22 cellular contexts compared by ENCODE assay signal in genomic region chr2:206079699-206080465, GRCh38. TPM values are rescaled to one million over a fixed set of nuclear protein-coding genes. Genes with fewer than 3 reads are reported as not detected.
A peak's percentile ranks its signal among the peaks of the same experiment; 100 is the strongest.
DNase-seq lines count a peak whose midpoint lies in the region; ATAC-seq and TF ChIP-seq lines count a peak whose summit lies in the region.
"Had no signal": no experiment of that assay in that cellular context is flagged by ENCODE, and none has a peak within 500 bp of the region (broad histone marks: within the 10 kb centered on the region; RNA-seq: fewer than 3 reads in every experiment).

No MANE protein-coding gene starts in this region.

- DNase-seq in natural killer cell (no peak), memory B cell (ENCODE audit: low spot score in 2 of 2) (no peak), vagina (ENCODE audit: extremely low spot score in 2 of 2) (no peak), GM20000 (ENCODE audit: low spot score) (no peak), Kasumi-1 (lab: John Stamatoyannopoulos, UW) (no peak)
- DNase-seq in natural killer cell treated with Interleukin-12 subunit alpha and Interleukin-12 subunit beta and Interleukin-15 and Interleukin-18, amount 100 ng/mL, for 72 hours (ENCODE audit: low spot score) = no peak
- DNase-seq: activated CD8-positive, alpha-beta memory T cell treated with anti-CD3 and anti-CD28 coated beads for 24 hours; CD8-positive, alpha-beta memory T cell; kidney; NCI-H1092; NCI-H82; stimulated activated CD4-positive, alpha-beta T cell treated with anti-CD3 and anti-CD28 coated beads, Interleukin-15, amount 100 ng/mL, for 24 hours; stimulated activated naive CD4-positive, alpha-beta T cell; T-helper 9 cell; transverse colon had no signal

- H3K4me3 Mint-ChIP-seq in natural killer cell = no peak overlapping the region
- no peak overlapping the region for H3K4me3 Mint-ChIP-seq in natural killer cell treated with Interleukin-12 subunit alpha and Interleukin-12 subunit beta and Interleukin-15 and Interleukin-18, amount 100 ng/mL, for 72 hours
- peak overlapping the region in 1 of 5 experiments; percentile 44 for H3K4me3 Mint-ChIP-seq in brain
- no peak overlapping the region for H3K4me3 Mint-ChIP-seq in memory B cell
- H3K4me3 Mint-ChIP-seq: activated T-helper 1 cell treated with anti-CD3 and anti-CD28 coated beads, Interleukin-12 subunit alpha, Interleukin-12 subunit beta, Interleukin-2, Interleukin-4 antibody, amounts not matched to agents 30 ng/mL and 10 ng/mL and 1 ng/mL, durations not matched to agents 14 hours and 24 hours and 36 hours had no signal

- no peaks in the 10 kb centered on the region for H3K27me3 Mint-ChIP-seq in natural killer cell (ENCODE audit: low read depth in 2 of 2)
- H3K27me3 Mint-ChIP-seq in natural killer cell treated with Interleukin-12 subunit alpha and Interleukin-12 subunit beta and Interleukin-15 and Interleukin-18, amount 100 ng/mL, for 72 hours = no peaks in the 10 kb centered on the region
- peaks cover 7% of the 10 kb centered on the region for H3K27me3 Mint-ChIP-seq in brain
- H3K27me3 Mint-ChIP-seq in memory B cell = no peaks in the 10 kb centered on the region
- H3K27me3 Mint-ChIP-seq: CD8-positive, alpha-beta memory T cell had no signal

- H3K36me3 Mint-ChIP-seq in natural killer cell (no peaks in the 10 kb centered on the region), brain (peaks cover 21% of the 10 kb centered on the region), memory B cell (peaks cover 3% of the 10 kb centered on the region)
- no peaks in the 10 kb centered on the region for H3K36me3 Mint-ChIP-seq in natural killer cell treated with Interleukin-12 subunit alpha and Interleukin-12 subunit beta and Interleukin-15 and Interleukin-18, amount 100 ng/mL, for 72 hours

- no peaks in the 10 kb centered on the region for H3K36me3 ChIP-seq in vagina
- H3K36me3 ChIP-seq: esophagus muscularis mucosa, transverse colon had no signal

- no peak for ATAC-seq in natural killer cell
- ATAC-seq in natural killer cell treated with Interleukin-12 subunit alpha and Interleukin-12 subunit beta and Interleukin-15 and Interleukin-18, amount 100 ng/mL, for 72 hours = no peak
- no peak for ATAC-seq in memory B cell (ENCODE audit: low read depth)
- no peak for ATAC-seq in HG03175 (IDR thresholded peaks at IDR 0.05; ENCODE audit: unreplicated experiment)
- ATAC-seq: activated CD4-positive, CD25-positive, alpha-beta regulatory T cell treated with anti-CD3 and anti-CD28 coated beads, Interleukin-2, amount 50 U/mL, for 24 hours; K562 had no signal

- H3K27ac Mint-ChIP-seq in natural killer cell (peak overlapping the region; percentile 1 to 6), brain (peak overlapping the region in 4 of 5 experiments; percentile 10 to 72 (median 40)), memory B cell (peak overlapping the region; percentile 3)
- H3K27ac Mint-ChIP-seq in natural killer cell treated with Interleukin-12 subunit alpha and Interleukin-12 subunit beta and Interleukin-15 and Interleukin-18, amount 100 ng/mL, for 72 hours = no peak overlapping the region
- H3K27ac Mint-ChIP-seq: activated T-helper 1 cell treated with anti-CD3 and anti-CD28 coated beads, Interleukin-12 subunit alpha, Interleukin-12 subunit beta, Interleukin-2, Interleukin-4 antibody, amounts not matched to agents 30 ng/mL and 10 ng/mL and 1 ng/mL, durations not matched to agents 14 hours and 24 hours and 36 hours had no signal

- no peaks in the 10 kb centered on the region for H3K27me3 ChIP-seq in vagina
- H3K27me3 ChIP-seq: esophagus muscularis mucosa, transverse colon had no signal

- intact Hi-C loops in natural killer cell (cut with micrococcal nuclease) = no loop called here
- intact Hi-C loops in vagina (cut with DNase I) = loop anchor here (5.0 kb wide), 1 partner anchor 77 kb away; the partner anchor contains the start of genes EEF1B2 and NDUFS1

- H3K9me3 ChIP-seq in vagina = no peaks in the 10 kb centered on the region
- H3K9me3 ChIP-seq: esophagus muscularis mucosa, transverse colon had no signal

- H3K4me3 ChIP-seq in vagina = no peak overlapping the region
- H3K4me3 ChIP-seq: esophagus muscularis mucosa, K562, SK-N-MC, transverse colon had no signal

- H3K4me1 Mint-ChIP-seq in natural killer cell (peaks cover 34 to 38% of the 10 kb centered on the region in 2 donors), brain (peaks cover 37% of the 10 kb centered on the region), memory B cell (peaks cover 37% of the 10 kb centered on the region)
- peaks cover 29 to 32% of the 10 kb centered on the region in 2 donors for H3K4me1 Mint-ChIP-seq in natural killer cell treated with Interleukin-12 subunit alpha and Interleukin-12 subunit beta and Interleukin-15 and Interleukin-18, amount 100 ng/mL, for 72 hours (ENCODE audit: low read depth in 2 of 2)

- TF ChIP-seq POLR2A in vagina (IDR thresholded peaks at IDR 0.05) = no peak

- peaks cover 30% of the 10 kb centered on the region for H3K4me1 ChIP-seq in vagina

- TF ChIP-seq CTCF in natural killer cell (IDR thresholded peaks at IDR 0.05) (no peak), brain (conservative IDR thresholded peaks at IDR 0.05) (no peak), vagina (IDR thresholded peaks at IDR 0.05) (no peak), GM20000 (IDR thresholded peaks at IDR 0.05; ENCODE audit: extremely low read depth, missing control alignments) (no peak)

- H3K9me3 Mint-ChIP-seq in natural killer cell (no peaks in the 10 kb centered on the region), brain (peaks cover 0 to 5% (median 0%) of the 10 kb centered on the region in 5 experiments), memory B cell (no peaks in the 10 kb centered on the region)
- no peaks in the 10 kb centered on the region for H3K9me3 Mint-ChIP-seq in natural killer cell treated with Interleukin-12 subunit alpha and Interleukin-12 subunit beta and Interleukin-15 and Interleukin-18, amount 100 ng/mL, for 72 hours
- H3K9me3 Mint-ChIP-seq: activated T-helper 1 cell treated with anti-CD3 and anti-CD28 coated beads, Interleukin-12 subunit alpha, Interleukin-12 subunit beta, Interleukin-2, Interleukin-4 antibody, amounts not matched to agents 30 ng/mL and 10 ng/mL and 1 ng/mL, durations not matched to agents 14 hours and 24 hours and 36 hours; CD8-positive, alpha-beta memory T cell had no signal

- no peak overlapping the region for H3K27ac ChIP-seq in vagina
- H3K27ac ChIP-seq: esophagus muscularis mucosa, SK-N-MC, transverse colon had no signal

RNA-seq across cellular contexts. Expression of gene INO80D, which starts 6.1 kb away (rescaled TPM):
- 10 to 100 TPM; 59.6 to 64.7 (median 63.9) TPM for total RNA-seq in natural killer cell
- 10 to 100 TPM; 36.0 to 37.5 TPM for total RNA-seq in natural killer cell treated with Interleukin-12 subunit alpha and Interleukin-12 subunit beta and Interleukin-15 and Interleukin-18, amount 100 ng/mL, for 72 hours
- 0.71 TPM for polyA plus RNA-seq in brain (ENCODE audit: insufficient read depth, low read depth, low replicate concordance)
- 18.4 TPM for total RNA-seq in vagina

Comparison
In these comparisons a context has a peak if more than half of its experiments do, and no peak if none do; other contexts are left out.
1. H3K27ac Mint-ChIP-seq: peak in natural killer cell (2 of 2), brain (4 of 5) and memory B cell (single experiment); none in natural killer cell treated with Interleukin-12 subunit alpha and Interleukin-12 subunit beta and Interleukin-15 and Interleukin-18, amount 100 ng/mL, for 72 hours (0 of 2).